Comparison of ENCODE assay signal across 23 cellular contexts in the genomic region with DNA sequence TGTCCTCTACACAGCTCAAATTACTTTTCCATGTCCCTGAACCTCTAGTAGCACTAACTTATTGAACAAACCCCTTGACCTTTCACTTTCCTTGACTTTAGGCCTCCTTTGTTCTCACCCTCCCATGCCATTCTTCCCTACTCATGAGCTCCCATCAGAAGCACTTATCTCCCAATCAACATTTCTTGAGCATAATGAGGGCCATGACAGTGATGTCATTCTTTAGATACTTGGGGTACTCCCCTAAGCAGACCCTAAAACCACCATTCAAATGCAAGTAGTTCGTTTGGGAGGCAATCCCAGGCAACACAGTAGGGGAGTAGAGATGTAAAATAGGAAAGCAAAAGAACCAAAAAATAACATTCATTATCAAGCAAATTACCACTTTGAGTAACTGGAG.
A peak's percentile ranks its signal among the peaks of the same experiment; 100 is the strongest.
DNase-seq lines count a peak whose midpoint lies in the region; ATAC-seq and TF ChIP-seq lines count a peak whose summit lies in the region.
"Had no signal": no experiment of that assay in that cellular context is flagged by ENCODE, and none has a peak within 500 bp of the region (broad histone marks: within the 10 kb centered on the region; RNA-seq: fewer than 3 reads in every experiment).

No MANE protein-coding gene starts in this region.

- H3K36me3 Mint-ChIP-seq in WTC11 = peaks cover 26% of the 10 kb centered on the region
- H3K36me3 Mint-ChIP-seq: CD4-positive, CD25-positive, alpha-beta regulatory T cell; IgD-negative memory B cell had no signal

- peaks cover 46% of the 10 kb centered on the region for H3K9me3 Mint-ChIP-seq in WTC11

- H3K4me3 ChIP-seq in iPS DF 6.9 (ENCODE audit: low read length) = no peak overlapping the region
- H3K4me3 ChIP-seq: HAP-1 had no signal

- no peaks in the 10 kb centered on the region for H3K36me3 ChIP-seq in iPS DF 6.9 (ENCODE audit: control insufficient read depth, insufficient read depth, low read length)
- H3K36me3 ChIP-seq: HAP-1 had no signal

- TF ChIP-seq CTCF in WTC11 (IDR thresholded peaks at IDR 0.05) = no peak

- H3K4me1 ChIP-seq in iPS DF 6.9 (ENCODE audit: control insufficient read depth, insufficient read depth, low read length) = no peaks in the 10 kb centered on the region
- H3K4me1 ChIP-seq: HAP-1 had no signal

- ATAC-seq in WTC11 (peak; percentile 85), GM18511 (IDR thresholded peaks at IDR 0.05; ENCODE audit: unreplicated experiment) (no peak), HG02884 (IDR thresholded peaks at IDR 0.05; ENCODE audit: unreplicated experiment) (no peak), HG03139 (IDR thresholded peaks at IDR 0.05; ENCODE audit: unreplicated experiment) (no peak)

- peak overlapping the region; percentile 0; the same call in 1 of the 2 replicates for H3K27ac Mint-ChIP-seq in WTC11
- H3K27ac Mint-ChIP-seq: B cell, HFFc6 had no signal

- no peak overlapping the region for H3K27ac ChIP-seq in iPS DF 6.9 (ENCODE audit: low read length)
- H3K27ac ChIP-seq: 22Rv1, KMS-11 had no signal

- no peaks in the 10 kb centered on the region; the same call in 1 of the 2 replicates for H3K9me3 ChIP-seq in iPS DF 6.9 (ENCODE audit: control insufficient read depth, insufficient read depth, low read length)
- H3K9me3 ChIP-seq: HAP-1 had no signal

- no peak overlapping the region for H3K4me3 Mint-ChIP-seq in WTC11
- H3K4me3 Mint-ChIP-seq: B cell; CD4-positive, CD25-positive, alpha-beta regulatory T cell; HFFc6; IgD-negative memory B cell had no signal

- no CpG with 5 or more reads among the region's 1 CpG for WGBS in iPS DF 6.9 (ENCODE audit: insufficient coverage, insufficient read length)

- peaks cover 10% of the 10 kb centered on the region for H3K4me1 Mint-ChIP-seq in WTC11
- H3K4me1 Mint-ChIP-seq: B cell; CD4-positive, CD25-positive, alpha-beta regulatory T cell had no signal

- DNase-seq in NCI-H2171 treated with DMSO at 0.1 percent for 48 hours (lab: John Stamatoyannopoulos, UW) (peak; percentile 53), NCI-H2171 (lab: John Stamatoyannopoulos, UW) (no peak), WTC11 (ENCODE audit: low spot score) (no peak), iPS DF 6.9 (ENCODE audit: low read depth, low spot score) (peak; percentile 33), NCI-H146 treated with DMSO at 0.1 percent for 48 hours (lab: John Stamatoyannopoulos, UW; ENCODE audit: unreplicated experiment) (no peak)
- DNase-seq: CD4-positive, CD25-positive, alpha-beta regulatory T cell; DMS153; HFFc6; NCI-H1092; NCI-H1436; NCI-H187 treated with DMSO at 0.1 percent for 48 hours; NCI-H2227 treated with DMSO at 0.1 percent for 48 hours; NCI-H526 treated with DMSO at 0.1 percent for 48 hours; Right ventricle myocardium superior; RPMI8226 had no signal

- no peaks in the 10 kb centered on the region for H3K27me3 ChIP-seq in iPS DF 6.9 (ENCODE audit: control insufficient read depth, insufficient read depth, low read length)

- CTCF ChIA-PET in WTC11 (lab: Charles Lee) = interaction anchor here (0.8 kb wide), 1 partner anchor 8 kb away, joined by 3 read pairs; no protein-coding TSS in a partner anchor

- POLR2A ChIA-PET in WTC11 (lab: Charles Lee) = no interaction called here

- peaks cover 29% of the 10 kb centered on the region for H3K27me3 Mint-ChIP-seq in WTC11 (ENCODE audit: low read depth)
- H3K27me3 Mint-ChIP-seq: B cell, IgD-negative memory B cell had no signal

TF ChIP-seq in WTC11, 78 proteins besides CTCF, POLR2A, EP300 and RAD21:
- TF ChIP-seq FOXJ3 (CRISPR knock-in tag; IDR thresholded peaks at IDR 0.05; ENCODE audit: borderline replicate concordance) (no peak), ZNF396 (CRISPR knock-in tag; IDR thresholded peaks at IDR 0.05; ENCODE audit: borderline replicate concordance) (no peak), NR1H2 (CRISPR knock-in tag; IDR thresholded peaks at IDR 0.05) (no peak), KAT7 (CRISPR knock-in tag; IDR thresholded peaks at IDR 0.05; ENCODE audit: borderline replicate concordance) (no peak), HMGXB4 (CRISPR knock-in tag; IDR thresholded peaks at IDR 0.05) (no peak), ZNF232 (CRISPR knock-in tag; IDR thresholded peaks at IDR 0.05) (no peak), PRRX2 (CRISPR knock-in tag; IDR thresholded peaks at IDR 0.05) (no peak), NR2C2 (CRISPR knock-in tag; IDR thresholded peaks at IDR 0.05) (no peak), GTF2I (CRISPR knock-in tag; conservative IDR thresholded peaks at IDR 0.05) (no peak), RORB (CRISPR knock-in tag; IDR thresholded peaks at IDR 0.05) (no peak), MYBL2 (CRISPR knock-in tag; IDR thresholded peaks at IDR 0.05) (no peak), ZNF138 (CRISPR knock-in tag; conservative IDR thresholded peaks at IDR 0.05) (no peak), ZNF317 (CRISPR knock-in tag; IDR thresholded peaks at IDR 0.05; ENCODE audit: borderline replicate concordance, low read depth) (no peak), ZBTB43 (CRISPR knock-in tag; IDR thresholded peaks at IDR 0.05) (no peak), SP1 (CRISPR knock-in tag; conservative IDR thresholded peaks at IDR 0.05) (no peak), OVOL2 (CRISPR knock-in tag; IDR thresholded peaks at IDR 0.05; ENCODE audit: borderline replicate concordance) (no peak), SMAD3 (CRISPR knock-in tag; IDR thresholded peaks at IDR 0.05; ENCODE audit: borderline replicate concordance) (no peak)
- TF ChIP-seq, protein P1, sequence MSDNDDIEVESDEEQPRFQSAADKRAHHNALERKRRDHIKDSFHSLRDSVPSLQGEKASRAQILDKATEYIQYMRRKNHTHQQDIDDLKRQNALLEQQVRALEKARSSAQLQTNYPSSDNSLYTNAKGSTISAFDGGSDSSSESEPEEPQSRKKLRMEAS (CRISPR knock-in tag; IDR thresholded peaks at IDR 0.05) = no peak
- TF ChIP-seq, protein P2, sequence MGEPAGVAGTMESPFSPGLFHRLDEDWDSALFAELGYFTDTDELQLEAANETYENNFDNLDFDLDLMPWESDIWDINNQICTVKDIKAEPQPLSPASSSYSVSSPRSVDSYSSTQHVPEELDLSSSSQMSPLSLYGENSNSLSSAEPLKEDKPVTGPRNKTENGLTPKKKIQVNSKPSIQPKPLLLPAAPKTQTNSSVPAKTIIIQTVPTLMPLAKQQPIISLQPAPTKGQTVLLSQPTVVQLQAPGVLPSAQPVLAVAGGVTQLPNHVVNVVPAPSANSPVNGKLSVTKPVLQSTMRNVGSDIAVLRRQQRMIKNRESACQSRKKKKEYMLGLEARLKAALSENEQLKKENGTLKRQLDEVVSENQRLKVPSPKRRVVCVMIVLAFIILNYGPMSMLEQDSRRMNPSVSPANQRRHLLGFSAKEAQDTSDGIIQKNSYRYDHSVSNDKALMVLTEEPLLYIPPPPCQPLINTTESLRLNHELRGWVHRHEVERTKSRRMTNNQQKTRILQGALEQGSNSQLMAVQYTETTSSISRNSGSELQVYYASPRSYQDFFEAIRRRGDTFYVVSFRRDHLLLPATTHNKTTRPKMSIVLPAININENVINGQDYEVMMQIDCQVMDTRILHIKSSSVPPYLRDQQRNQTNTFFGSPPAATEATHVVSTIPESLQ (CRISPR knock-in tag; IDR thresholded peaks at IDR 0.05) = no peak

Comparison
In these comparisons a context has a peak if more than half of its experiments do, and no peak if none do; other contexts are left out.
1. DNase-seq: peak in NCI-H2171 treated with DMSO at 0.1 percent for 48 hours (single experiment) and iPS DF 6.9 (single experiment); none in NCI-H2171 (single experiment), WTC11 (single experiment) and NCI-H146 treated with DMSO at 0.1 percent for 48 hours (single experiment).